ENCODE assay signal across 1 cellular context in the genomic region with DNA sequence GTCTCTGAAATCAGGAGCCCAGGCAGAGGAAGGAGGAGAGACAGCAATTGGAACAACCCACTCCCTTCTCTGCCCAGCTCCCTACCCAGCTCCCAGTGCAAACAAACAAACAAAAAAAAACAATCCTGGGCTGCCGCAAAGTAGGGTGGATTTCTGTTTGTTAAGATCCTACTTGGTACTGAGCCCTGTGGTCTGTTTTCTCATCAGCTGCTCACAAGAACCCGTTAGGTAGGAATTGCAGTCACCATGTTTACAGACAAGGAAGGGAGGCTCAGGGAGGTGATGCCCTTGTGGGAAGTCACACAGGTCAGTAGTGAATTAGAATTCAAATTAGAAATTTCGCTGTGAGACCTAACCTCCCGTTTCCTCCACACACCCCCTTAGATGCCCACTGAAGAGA.
TF ChIP-seq lines count a peak whose summit lies in the region.

No MANE protein-coding gene starts in this region.

TF ChIP-seq in GM23338, 12 proteins besides CTCF, POLR2A, EP300 and RAD21 (continued from another document):
- TF ChIP-seq, protein P1, sequence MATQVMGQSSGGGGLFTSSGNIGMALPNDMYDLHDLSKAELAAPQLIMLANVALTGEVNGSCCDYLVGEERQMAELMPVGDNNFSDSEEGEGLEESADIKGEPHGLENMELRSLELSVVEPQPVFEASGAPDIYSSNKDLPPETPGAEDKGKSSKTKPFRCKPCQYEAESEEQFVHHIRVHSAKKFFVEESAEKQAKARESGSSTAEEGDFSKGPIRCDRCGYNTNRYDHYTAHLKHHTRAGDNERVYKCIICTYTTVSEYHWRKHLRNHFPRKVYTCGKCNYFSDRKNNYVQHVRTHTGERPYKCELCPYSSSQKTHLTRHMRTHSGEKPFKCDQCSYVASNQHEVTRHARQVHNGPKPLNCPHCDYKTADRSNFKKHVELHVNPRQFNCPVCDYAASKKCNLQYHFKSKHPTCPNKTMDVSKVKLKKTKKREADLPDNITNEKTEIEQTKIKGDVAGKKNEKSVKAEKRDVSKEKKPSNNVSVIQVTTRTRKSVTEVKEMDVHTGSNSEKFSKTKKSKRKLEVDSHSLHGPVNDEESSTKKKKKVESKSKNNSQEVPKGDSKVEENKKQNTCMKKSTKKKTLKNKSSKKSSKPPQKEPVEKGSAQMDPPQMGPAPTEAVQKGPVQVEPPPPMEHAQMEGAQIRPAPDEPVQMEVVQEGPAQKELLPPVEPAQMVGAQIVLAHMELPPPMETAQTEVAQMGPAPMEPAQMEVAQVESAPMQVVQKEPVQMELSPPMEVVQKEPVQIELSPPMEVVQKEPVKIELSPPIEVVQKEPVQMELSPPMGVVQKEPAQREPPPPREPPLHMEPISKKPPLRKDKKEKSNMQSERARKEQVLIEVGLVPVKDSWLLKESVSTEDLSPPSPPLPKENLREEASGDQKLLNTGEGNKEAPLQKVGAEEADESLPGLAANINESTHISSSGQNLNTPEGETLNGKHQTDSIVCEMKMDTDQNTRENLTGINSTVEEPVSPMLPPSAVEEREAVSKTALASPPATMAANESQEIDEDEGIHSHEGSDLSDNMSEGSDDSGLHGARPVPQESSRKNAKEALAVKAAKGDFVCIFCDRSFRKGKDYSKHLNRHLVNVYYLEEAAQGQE (IDR thresholded peaks at IDR 0.05; ENCODE audit: unreplicated experiment), result no peak
- TF ChIP-seq NANOG (IDR thresholded peaks at IDR 0.05; ENCODE audit: borderline replicate concordance), result no peak
- TF ChIP-seq ZNF462 (CRISPR knock-in tag; IDR thresholded peaks at IDR 0.05), result no peak
- no peak for TF ChIP-seq ETS1 (IDR thresholded peaks at IDR 0.05)
